13 cellular contexts compared by ENCODE assay signal in genomic region chr5:66247176-66247960, GRCh38.
DNase-seq lines count a peak whose midpoint lies in the region; ATAC-seq and TF ChIP-seq lines count a peak whose summit lies in the region.
"Had no signal": no experiment of that assay in that cellular context is flagged by ENCODE, and none has a peak within 500 bp of the region (broad histone marks: within the 10 kb centered on the region; RNA-seq: fewer than 3 reads in every experiment).

No MANE protein-coding gene starts in this region.

- H4K20me1 ChIP-seq in mammary epithelial cell (ENCODE audit: insufficient read depth, low read length): no peaks in the 10 kb centered on the region

- TF ChIP-seq CTCF in mammary epithelial cell (conservative IDR thresholded peaks at IDR 0.05 in 1 of 2, IDR thresholded peaks at IDR 0.05 in 1 of 2; ENCODE audit: extremely low read depth in 1 of 2, insufficient read depth in 1 of 2, low read depth in 1 of 2, low read length in 2 of 2): no peak

- ATAC-seq in left colon (no peak), HG02884 (IDR thresholded peaks at IDR 0.05; ENCODE audit: unreplicated experiment) (no peak)
- ATAC-seq: sciatic nerve had no signal

- H3K9me3 ChIP-seq in mammary epithelial cell (replicated peaks; ENCODE audit: insufficient read depth, low read length): no peaks in the 10 kb centered on the region
- H3K9me3 ChIP-seq: upper lobe of left lung had no signal

- CTCF ChIA-PET in mammary epithelial cell (lab: Charles Lee; ENCODE audit: low non-redundant PET): no interaction called here

- in situ Hi-C loops in mammary epithelial cell (cut with MboI; ENCODE audit: low sequenced_read_pairs in 2 of 2): no loop called here

- no peak overlapping the region for H3K4me2 ChIP-seq in mammary epithelial cell (ENCODE audit: insufficient read depth, low read depth, low read length)

- H3K79me2 ChIP-seq in mammary epithelial cell (ENCODE audit: insufficient read depth, low read length): no peaks in the 10 kb centered on the region

- DNase-seq in ELF-1 (ENCODE audit: low read depth, low spot score) (peak; percentile 35), MV-4-11 (lab: John Stamatoyannopoulos, UW) (peak; percentile 46), mammary epithelial cell (peak; percentile 45), myocyte (ENCODE audit: low read depth) (peak; percentile 72), left colon (no peak), T-helper 2 cell (no peak)
- DNase-seq in activated CD4-positive, alpha-beta T cell treated with anti-CD3 and anti-CD28 coated beads, Interleukin-2, amount 50 U/mL, for 1 hour: no peak
- DNase-seq: activated naive CD4-positive, alpha-beta T cell treated with anti-CD3 and anti-CD28 coated beads, Interleukin-2, amount 10 ng/mL, durations not matched to agents 7 days and 5 days; NCI-H2171; SHP77; upper lobe of left lung had no signal

- H3K36me3 ChIP-seq in mammary epithelial cell (ENCODE audit: insufficient read depth, low read length): no peaks in the 10 kb centered on the region
- H3K36me3 ChIP-seq: upper lobe of left lung had no signal

- no peak overlapping the region for H2AFZ ChIP-seq in mammary epithelial cell (ENCODE audit: low read depth, low read length)

- no peak overlapping the region for H3K9ac ChIP-seq in mammary epithelial cell (ENCODE audit: insufficient read depth, low read length)

- H3K4me3 ChIP-seq in mammary epithelial cell (replicated peaks in 1 of 3; ENCODE audit: insufficient read depth in 1 of 3, low read depth in 2 of 3, low read length in 3 of 3): no peak overlapping the region
- H3K4me3 ChIP-seq: upper lobe of left lung had no signal

- intact Hi-C loops in mammary epithelial cell (cut with micrococcal nuclease) (no loop called here), left colon (cut with DNase I, micrococcal nuclease) (no loop called here)

- H3K27me3 ChIP-seq in mammary epithelial cell (ENCODE audit: insufficient read depth, low read length): no peaks in the 10 kb centered on the region
- H3K27me3 ChIP-seq: upper lobe of left lung had no signal

- H3K27ac ChIP-seq in mammary epithelial cell (ENCODE audit: insufficient read depth, low read depth, low read length): no peak overlapping the region
- H3K27ac ChIP-seq: upper lobe of left lung had no signal

- dilution Hi-C loops in mammary epithelial cell (cut with HindIII; ENCODE audit: low sequenced_read_pairs): no loop called here

- H3K4me1 ChIP-seq in mammary epithelial cell (ENCODE audit: insufficient read depth, low read length): peaks cover 5% of the 10 kb centered on the region
- H3K4me1 ChIP-seq: upper lobe of left lung had no signal

- 75% methylated on average over 4 of the region's 4 CpGs for WGBS in mammary epithelial cell (ENCODE audit: low coverage, missing lambda C conversion rate)

- no TSS peak for BruUV-seq in mammary epithelial cell (replicated peaks; lab: Mats Ljungman, UMichigan)

Comparison
In these comparisons a context has a peak if more than half of its experiments do, and no peak if none do; other contexts are left out.
1. DNase-seq: peak in ELF-1 (single experiment), MV-4-11 (single experiment), mammary epithelial cell (single experiment) and myocyte (single experiment); none in left colon (0 of 2), activated CD4-positive, alpha-beta T cell treated with anti-CD3 and anti-CD28 coated beads, Interleukin-2, amount 50 U/mL, for 1 hour (single experiment) and T-helper 2 cell (0 of 5).